In the genomic region with DNA sequence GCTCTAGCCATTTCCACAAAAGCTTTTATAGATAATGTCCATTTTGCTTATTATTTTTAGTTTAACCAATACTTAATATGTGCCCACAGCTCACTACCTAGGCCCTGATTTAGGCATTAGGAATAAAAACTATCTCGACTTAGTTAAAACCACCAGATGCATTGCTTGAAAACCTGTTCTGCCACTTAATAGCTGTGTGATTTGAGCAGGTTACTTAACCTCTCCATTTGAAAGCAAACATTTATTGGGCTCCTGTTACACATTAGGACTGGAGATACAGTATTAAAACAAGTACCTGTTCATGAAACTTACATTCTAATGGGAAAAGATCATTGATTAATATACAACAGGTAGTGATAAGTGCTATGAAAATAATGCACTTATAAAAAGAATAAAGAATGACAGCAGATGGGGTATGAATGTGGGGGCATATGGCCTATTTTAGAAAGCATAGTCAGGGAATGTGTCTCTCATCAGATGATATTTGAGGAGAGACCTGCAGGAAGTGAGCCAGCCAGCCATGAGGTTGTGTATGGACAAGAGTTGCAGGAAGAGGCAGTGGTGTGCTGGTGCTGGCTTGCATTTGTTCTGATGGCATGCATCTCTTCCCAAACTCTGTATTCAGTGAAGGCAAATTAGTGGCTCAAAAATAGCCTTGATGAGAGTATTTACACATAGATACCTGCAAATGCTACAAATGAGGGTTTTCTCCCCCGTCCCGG, we compare ENCODE assay signal across 19 cellular contexts. TPM values are rescaled to one million over a fixed set of nuclear protein-coding genes. Genes with fewer than 3 reads are reported as not detected.
A peak's percentile ranks its signal among the peaks of the same experiment; 100 is the strongest.
DNase-seq lines count a peak whose midpoint lies in the region; FAIRE-seq and TF ChIP-seq lines count a peak whose summit lies in the region.
"Had no signal": no experiment of that assay in that cellular context is flagged by ENCODE, and none has a peak within 500 bp of the region (broad histone marks: within the 10 kb centered on the region; RNA-seq: fewer than 3 reads in every experiment).

No MANE protein-coding gene starts in this region.

- H3K27me3 ChIP-seq in left ventricle myocardium inferior (ENCODE audit: low read depth), result no peaks in the 10 kb centered on the region
- H3K27me3 ChIP-seq in MM.1S (replicated peaks; ENCODE audit: insufficient read depth, low read length), result no peaks in the 10 kb centered on the region
- H3K27me3 ChIP-seq: BLaER1, body of pancreas, sigmoid colon, suprapubic skin had no signal

- H3K9me3 ChIP-seq in left ventricle myocardium inferior (replicated peaks), result no peaks in the 10 kb centered on the region
- no peaks in the 10 kb centered on the region for H3K9me3 ChIP-seq in MM.1S (replicated peaks; ENCODE audit: insufficient read depth, low read length)
- H3K9me3 ChIP-seq: BLaER1, body of pancreas, sigmoid colon, suprapubic skin had no signal

- no peak for FAIRE-seq in urothelium cell line (lab: Jason Lieb, UNC)
- FAIRE-seq: GM12878 had no signal

- H3K36me3 ChIP-seq in left ventricle myocardium inferior (no peaks in the 10 kb centered on the region), MM.1S (replicated peaks; ENCODE audit: insufficient read depth, low read length) (no peaks in the 10 kb centered on the region)

- H3K27ac ChIP-seq in left ventricle myocardium inferior (replicated peaks) (no peak overlapping the region), MM.1S (ENCODE audit: low read length) (no peak overlapping the region)
- H3K27ac ChIP-seq: BLaER1, sigmoid colon, suprapubic skin had no signal

- no peak for TF ChIP-seq CTCF in left ventricle myocardium inferior (IDR thresholded peaks at IDR 0.05; ENCODE audit: borderline replicate concordance)
- TF ChIP-seq CTCF in MM.1S (IDR thresholded peaks at IDR 0.05; ENCODE audit: low read length), result no peak

- H4K20me1 ChIP-seq in MM.1S (ENCODE audit: insufficient read depth, low read length), result no peaks in the 10 kb centered on the region
- H4K20me1 ChIP-seq: BLaER1 had no signal

- H3K9me2 ChIP-seq in MM.1S (replicated peaks; ENCODE audit: insufficient read depth, low read length), result no peaks in the 10 kb centered on the region

- H2AFZ ChIP-seq in MM.1S (ENCODE audit: low read length), result no peak overlapping the region

- H3K4me1 ChIP-seq in left ventricle myocardium inferior, result peaks cover 10% of the 10 kb centered on the region
- peaks cover 3% of the 10 kb centered on the region; the same call in 1 of the 2 replicates for H3K4me1 ChIP-seq in MM.1S (ENCODE audit: low read length)
- H3K4me1 ChIP-seq: BLaER1 had no signal

- H3K4me3 ChIP-seq in left ventricle myocardium inferior (no peak overlapping the region), MM.1S (ENCODE audit: low read length) (no peak overlapping the region)
- H3K4me3 ChIP-seq: BLaER1, body of pancreas, GM12878, sigmoid colon, suprapubic skin had no signal

- intact Hi-C loops in left ventricle myocardium inferior (cut with micrococcal nuclease), result no loop called here

- no peak overlapping the region for H3K4me2 ChIP-seq in MM.1S (ENCODE audit: low read depth, low read length)
- H3K4me2 ChIP-seq: BLaER1 had no signal

- H3K79me2 ChIP-seq in MM.1S (ENCODE audit: low read length), result no peaks in the 10 kb centered on the region

- peak; percentile 68 for DNase-seq in DMS 273 (lab: John Stamatoyannopoulos, UW; ENCODE audit: unreplicated experiment)
- DNase-seq in NCI-H1105 (lab: John Stamatoyannopoulos, UW), result peak; percentile 3
- peak; percentile 52 for DNase-seq in NCI-H748 treated with DMSO at 0.1 percent for 48 hours (lab: John Stamatoyannopoulos, UW)
- peak; percentile 9 for DNase-seq in iPS-NIHi11 (ENCODE audit: low spot score)
- no peak for DNase-seq in COLO829 (ENCODE audit: low spot score)
- no peak for DNase-seq in urothelium cell line (ENCODE audit: low spot score)
- no peak for DNase-seq in left ventricle myocardium inferior
- no peak for DNase-seq in MM.1S
- DNase-seq: activated CD4-positive, alpha-beta T cell treated with anti-CD3 and anti-CD28 coated beads for 4 hours; activated naive CD8-positive, alpha-beta T cell treated with anti-CD3 and anti-CD28 coated beads, Interleukin-2, amount 10 ng/mL, durations not matched to agents 7 days and 5 days; body of pancreas; HCEC 1CT; left colon; Right ventricle myocardium superior; sigmoid colon; SW 1271 had no signal

- H3F3A ChIP-seq in MM.1S (ENCODE audit: insufficient read depth, low read length), result no peaks in the 10 kb centered on the region

- H3K9ac ChIP-seq in MM.1S (ENCODE audit: low read length), result no peak overlapping the region
- H3K9ac ChIP-seq: BLaER1 had no signal

RNA-seq across cellular contexts. Expression of a gene that starts 34.3 kb away (rescaled TPM):
- total RNA-seq in left ventricle myocardium inferior, result 11.1 TPM

Comparison
In these comparisons a context has a peak if more than half of its experiments do, and no peak if none do; other contexts are left out.
1. DNase-seq: peak in DMS 273 (single experiment), NCI-H1105 (single experiment), NCI-H748 treated with DMSO at 0.1 percent for 48 hours (single experiment) and iPS-NIHi11 (single experiment); none in COLO829 (single experiment), urothelium cell line (single experiment), left ventricle myocardium inferior (single experiment) and MM.1S (single experiment).